ENCODE assay signal across 8 cellular contexts in genomic region chr14:34722723-34723545, GRCh38. TPM values are rescaled to one million over a fixed set of nuclear protein-coding genes. Genes with fewer than 3 reads are reported as not detected.
A peak's percentile ranks its signal among the peaks of the same experiment; 100 is the strongest.
DNase-seq lines count a peak whose midpoint lies in the region; ATAC-seq, FAIRE-seq and TF ChIP-seq lines count a peak whose summit lies in the region.

No MANE protein-coding gene starts in this region.

- CTCF ChIA-PET in A549 (lab: Yijun Ruan, JAX): interaction anchor here (0.6 to 6.3 kb wide), 50 partner anchors 9 to 698 kb away, joined by 3 to 120 read pairs (median 4); partner anchors contain the start of genes BAZ1A, CFL2 and SRP54

- H3K27ac ChIP-seq in A549 (peak overlapping the region; percentile 59 to 78), lower lobe of right lung (no peak overlapping the region)

- H3K9me3 ChIP-seq in A549 (no peaks in the 10 kb centered on the region), lower lobe of right lung (no peaks in the 10 kb centered on the region)

- no peak for TF ChIP-seq EP300 in A549 (IDR thresholded peaks at IDR 0.05)

- no peaks in the 10 kb centered on the region for H3K9me3 Mint-ChIP-seq in stimulated activated effector memory CD8-positive, alpha-beta T cell treated with anti-CD3 and anti-CD28 coated beads, Interleukin-12 subunit alpha, Interleukin-12 subunit beta, amount 100 ng/mL, for 72 hours

- H3K27ac Mint-ChIP-seq in stimulated activated effector memory CD8-positive, alpha-beta T cell treated with anti-CD3 and anti-CD28 coated beads, Interleukin-12 subunit alpha, Interleukin-12 subunit beta, amount 100 ng/mL, for 72 hours: no peak overlapping the region

- POLR2A ChIA-PET in A549 (lab: Yijun Ruan, JAX): interaction anchor here (0.6 to 1.8 kb wide), 4 partner anchors 8 to 123 kb away, joined by 3 to 9 read pairs (median 4); partner anchors contain the start of gene CFL2

- H3K4me3 ChIP-seq in A549 (no peak overlapping the region), WI38 (ENCODE audit: low read depth, low read length) (no peak overlapping the region), lower lobe of right lung (no peak overlapping the region)

- no peaks in the 10 kb centered on the region for H3K36me3 Mint-ChIP-seq in stimulated activated effector memory CD8-positive, alpha-beta T cell treated with anti-CD3 and anti-CD28 coated beads, Interleukin-12 subunit alpha, Interleukin-12 subunit beta, amount 100 ng/mL, for 72 hours

- intact Hi-C loops in lower lobe of right lung (cut with DNase I): loop anchor here (5.0 kb wide), 1 partner anchor 51 kb away; no protein-coding TSS in a partner anchor

- TF ChIP-seq CTCF in A549 (IDR thresholded peaks at IDR 0.05) (peak; percentile 83), GM12872 (IDR thresholded peaks at IDR 0.05; ENCODE audit: insufficient read depth, low read depth, low read length) (peak; percentile 86), WI38 (IDR thresholded peaks at IDR 0.05; ENCODE audit: low read depth, low read length) (peak; percentile 63), lower lobe of right lung (IDR thresholded peaks at IDR 0.05) (peak; percentile 83)

- H3K27me3 ChIP-seq in lower lobe of right lung (ENCODE audit: low read depth): no peaks in the 10 kb centered on the region

- DNase-seq in A549 (ENCODE audit: low read depth in 1 of 2, low spot score in 1 of 2) (peak; percentile 70 to 84), NCI-H2029 (lab: John Stamatoyannopoulos, UW) (peak; percentile 68), lower lobe of right lung (no peak)
- peak; percentile 3 for DNase-seq in effector CD8-positive, alpha-beta T cell (lab: John Stamatoyannopoulos, UW)
- DNase-seq in stimulated activated effector memory CD8-positive, alpha-beta T cell treated with anti-CD3 and anti-CD28 coated beads, Interleukin-12 subunit alpha, Interleukin-12 subunit beta, amount 100 ng/mL, for 72 hours (ENCODE audit: low spot score in 2 of 2): peak; percentile 16 to 68

- H3K4me2 ChIP-seq in A549: peak overlapping the region; percentile 64

- 3% methylated on average over 10 of the region's 10 CpGs for WGBS in A549 (ENCODE audit: missing lambda C conversion rate)

- TF ChIP-seq POLR2A in A549 (IDR thresholded peaks at IDR 0.05; ENCODE audit: low read length): no peak

- no peak overlapping the region for H3K4me3 Mint-ChIP-seq in stimulated activated effector memory CD8-positive, alpha-beta T cell treated with anti-CD3 and anti-CD28 coated beads, Interleukin-12 subunit alpha, Interleukin-12 subunit beta, amount 100 ng/mL, for 72 hours

- FAIRE-seq in A549 (lab: Jason Lieb, UNC): peak; percentile 86

- H3K4me1 Mint-ChIP-seq in stimulated activated effector memory CD8-positive, alpha-beta T cell treated with anti-CD3 and anti-CD28 coated beads, Interleukin-12 subunit alpha, Interleukin-12 subunit beta, amount 100 ng/mL, for 72 hours: peaks cover 10% of the 10 kb centered on the region

- peak; percentile 80 to 82 for TF ChIP-seq RAD21 in A549 (conservative IDR thresholded peaks at IDR 0.05 in 1 of 2, IDR thresholded peaks at IDR 0.05 in 1 of 2)

- peak; percentile 84 to 86 for ATAC-seq in A549
- ATAC-seq in lower lobe of right lung: peak; percentile 76 to 79
- ATAC-seq in stimulated activated effector memory CD8-positive, alpha-beta T cell treated with anti-CD3 and anti-CD28 coated beads, Interleukin-12 subunit alpha, Interleukin-12 subunit beta, amount 100 ng/mL, for 72 hours: no peak
- ATAC-seq in GM19395 (IDR thresholded peaks at IDR 0.05; ENCODE audit: unreplicated experiment): no peak

- H3K36me3 ChIP-seq in lower lobe of right lung: no peaks in the 10 kb centered on the region

- H3K4me1 ChIP-seq in A549 (peaks cover 17% of the 10 kb centered on the region; the same call in 2 of the 3 replicates), lower lobe of right lung (no peaks in the 10 kb centered on the region)

TF ChIP-seq in A549, 52 proteins besides CTCF, POLR2A, EP300 and RAD21:
- TF ChIP-seq SMC3 (IDR thresholded peaks at IDR 0.05): peak; percentile 87
- no peak for TF ChIP-seq PBX3 (IDR thresholded peaks at IDR 0.05)

RNA-seq across cellular contexts. Expression of gene CFL2, which starts 8.5 kb away (rescaled TPM):
- polyA plus RNA-seq in A549 (2011; rRNA removed) (144 and 167 TPM in 2 replicates), A549 (2017; fragmentation: RNase III; extraction: RNeasy Plus Mini Kit Qiagen cat#74134 plus additional on column Dnase treatment) (105 to 116 TPM (median 105 TPM) in 3 replicates)
- 29.1 and 30.7 TPM in 2 replicates for polyA plus RNA-seq in A549 (2012; cell fraction: cytosol; rRNA removed)
- polyA plus RNA-seq in A549 (2012; cell fraction: nucleus; rRNA removed): 7.2 and 13.0 TPM in 2 replicates
- 33.0 and 37.8 TPM in 2 replicates for polyA minus RNA-seq in A549 (2011; rRNA and poly(A)+ RNA removed)
- total RNA-seq in lower lobe of right lung: 34.6 TPM

Comparison
In these comparisons a context has a peak if more than half of its experiments do, and no peak if none do; other contexts are left out.
1. ATAC-seq: peak in A549 (2 of 2) and lower lobe of right lung (2 of 2); none in stimulated activated effector memory CD8-positive, alpha-beta T cell treated with anti-CD3 and anti-CD28 coated beads, Interleukin-12 subunit alpha, Interleukin-12 subunit beta, amount 100 ng/mL, for 72 hours (single experiment) and GM19395 (single experiment).
2. Peak in every context shown above with its lines, with median percentiles within 50 percentile points of each other: CTCF ChIP-seq.